ENCODE assay signal across 20 cellular contexts in the genomic region with DNA sequence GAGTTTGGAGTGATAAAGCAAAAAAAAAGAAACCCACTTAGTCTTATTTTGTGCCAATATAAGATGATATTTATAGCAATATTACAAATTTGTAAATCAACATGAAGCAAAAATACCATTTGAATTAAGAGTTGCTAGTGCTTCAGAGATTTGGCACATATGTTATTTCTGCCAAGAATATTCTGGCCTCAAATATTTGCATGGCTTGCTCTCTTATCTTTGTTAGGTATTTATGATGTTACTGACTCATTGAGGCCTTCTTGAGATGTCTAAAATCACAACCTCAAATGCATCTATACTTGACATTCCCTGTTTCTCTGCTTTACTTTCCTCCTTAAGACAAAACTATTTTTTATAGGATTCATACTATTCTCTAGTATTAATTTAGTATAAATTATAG.
"Had no signal": no experiment of that assay in that cellular context is flagged by ENCODE, and none has a peak within 500 bp of the region (broad histone marks: within the 10 kb centered on the region; RNA-seq: fewer than 3 reads in every experiment).

No MANE protein-coding gene starts in this region.

- H3K36me3 ChIP-seq: esophagus muscularis mucosa, gastrocnemius medialis, heart right ventricle, left ventricle myocardium inferior, lower lobe of right lung, right lobe of liver, transverse colon had no signal

- H3K4me3 ChIP-seq: esophagus muscularis mucosa, gastrocnemius medialis, heart right ventricle, left ventricle myocardium inferior, lower lobe of right lung, psoas muscle, right lobe of liver, testis, transverse colon had no signal

- DNase-seq: effector memory CD8-positive, alpha-beta T cell; gastrocnemius medialis; heart right ventricle; left ventricle myocardium inferior; lower lobe of right lung; mesendoderm; naive thymus-derived CD4-positive, alpha-beta T cell; nephron progenitor cell; psoas muscle; retina; right lobe of liver; stimulated activated CD4-positive, alpha-beta T cell treated with anti-CD3 and anti-CD28 coated beads, Interleukin-2, amount 100 ng/mL, for 24 hours; stimulated activated CD4-positive, alpha-beta T cell treated with anti-CD3 and anti-CD28 coated beads, Interleukin-4, amount 100 ng/mL, for 4 hours; stimulated activated naive B cell treated with anti-CD40 and anti-IgM and Interleukin-4, amounts not matched to agents 10 μg/mL and 1 μg/mL and 100 μg/mL, for 72 hours; stimulated activated naive CD8-positive, alpha-beta T cell treated with anti-CD3 and anti-CD28 coated beads, Interleukin-15, amount 100 ng/mL, for 72 hours; testis; transverse colon had no signal

- FAIRE-seq: keratinocyte had no signal

- ATAC-seq: effector memory CD8-positive, alpha-beta T cell; gastrocnemius medialis; heart right ventricle; naive thymus-derived CD4-positive, alpha-beta T cell; right lobe of liver; stimulated activated naive B cell treated with anti-CD40 and anti-IgM and Interleukin-4, amounts not matched to agents 10 μg/mL and 1 μg/mL and 100 μg/mL, for 72 hours; stimulated activated naive CD8-positive, alpha-beta T cell treated with anti-CD3 and anti-CD28 coated beads, Interleukin-15, amount 100 ng/mL, for 72 hours had no signal

- H3K4me1 ChIP-seq: esophagus muscularis mucosa, gastrocnemius medialis, heart right ventricle, left ventricle myocardium inferior, lower lobe of right lung, psoas muscle, right lobe of liver, testis, transverse colon had no signal

- H3K27ac ChIP-seq: epithelial cell of prostate, esophagus muscularis mucosa, gastrocnemius medialis, heart right ventricle, left ventricle myocardium inferior, lower lobe of right lung, psoas muscle, right lobe of liver, testis, transverse colon had no signal

- H3K27me3 ChIP-seq: esophagus muscularis mucosa, gastrocnemius medialis, heart right ventricle, right lobe of liver, testis, transverse colon had no signal

- H3K9me3 ChIP-seq: esophagus muscularis mucosa, gastrocnemius medialis, heart right ventricle, left ventricle myocardium inferior, lower lobe of right lung, psoas muscle, right lobe of liver, testis, transverse colon had no signal
